8 cellular contexts compared by ENCODE assay signal in the genomic region with DNA sequence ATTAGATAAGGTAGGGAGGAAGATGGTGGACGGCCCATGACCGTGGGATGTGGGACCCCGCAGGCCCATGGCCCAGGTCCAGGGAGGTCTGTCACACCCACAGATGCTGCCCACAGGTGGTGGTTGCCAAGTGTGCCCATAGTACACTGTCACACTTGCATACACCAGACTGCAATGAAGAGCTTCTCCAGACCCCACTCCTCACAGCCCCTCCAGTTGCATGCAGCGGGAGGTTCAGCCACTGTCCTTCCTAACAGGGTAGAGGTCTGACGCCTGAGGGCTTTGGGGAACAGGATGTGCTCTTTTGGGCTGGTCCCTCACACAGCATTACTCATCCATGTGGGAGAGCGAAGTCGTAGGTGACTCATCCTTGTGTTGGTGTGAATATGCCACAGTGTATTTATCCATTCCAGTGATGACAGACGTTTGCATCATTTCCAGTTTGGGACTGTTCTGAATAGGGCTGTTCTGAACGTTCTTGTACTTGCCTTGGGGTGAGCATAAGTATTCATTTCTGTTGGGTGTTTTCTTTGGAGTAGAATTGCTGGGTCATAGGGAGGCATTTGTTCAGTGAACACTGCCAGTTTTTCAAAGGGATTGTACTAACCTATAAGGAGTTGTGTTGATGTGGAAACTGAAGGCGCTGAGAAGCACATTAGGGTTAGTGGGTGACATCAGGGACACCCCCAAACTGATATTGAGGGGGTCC. TPM values are rescaled to one million over a fixed set of nuclear protein-coding genes. Genes with fewer than 3 reads are reported as not detected.
DNase-seq lines count a peak whose midpoint lies in the region; ATAC-seq and TF ChIP-seq lines count a peak whose summit lies in the region.

No MANE protein-coding gene starts in this region.

- TF ChIP-seq CTCF in AG09309 (IDR thresholded peaks at IDR 0.05; ENCODE audit: control insufficient read depth, insufficient read depth, low read depth, low read length, missing control alignments), result no peak
- TF ChIP-seq CTCF in kidney epithelial cell (IDR thresholded peaks at IDR 0.05; ENCODE audit: insufficient read depth, low read length, poor library complexity, severe bottlenecking), result no peak

- H3K27ac ChIP-seq in angular gyrus (ENCODE audit: low read depth, low read length), result peak overlapping the region; percentile 82

- no peaks in the 10 kb centered on the region for H3K27me3 ChIP-seq in kidney epithelial cell (ENCODE audit: control insufficient read depth, insufficient read depth, low read length)

- DNase-seq in AG09309 (ENCODE audit: low read depth) (peak; percentile 99), H4 (ENCODE audit: low spot score) (peak; percentile 99), RPMI7951 (ENCODE audit: low read depth) (peak; percentile 100), kidney epithelial cell (ENCODE audit: low read depth) (peak; percentile 98)
- peak in 2 of 3 donors; percentile 59 to 68 for DNase-seq in stimulated activated CD4-positive, alpha-beta T cell treated with anti-CD3 and anti-CD28 coated beads, TNF-alpha, amount 100 ng/mL, for 48 hours (ENCODE audit: low read depth in 3 of 3)

- ATAC-seq in HG03457 (IDR thresholded peaks at IDR 0.05; ENCODE audit: unreplicated experiment), result no peak
- no peak for ATAC-seq in HG03460 (IDR thresholded peaks at IDR 0.05; ENCODE audit: unreplicated experiment)

- H3K4me3 ChIP-seq in AG09309 (ENCODE audit: control insufficient read depth, low read depth, low read length) (no peak overlapping the region), kidney epithelial cell (ENCODE audit: low read depth, low read length) (no peak overlapping the region)

- H3K36me3 ChIP-seq in kidney epithelial cell (ENCODE audit: control insufficient read depth, insufficient read depth, low read length), result no peaks in the 10 kb centered on the region

RNA-seq across cellular contexts. Expression of a gene that starts 10.1 kb away (rescaled TPM):
- total RNA-seq in H4 (2014; rRNA removed; shearing (Covaris generic)), result 39.4 and 41.1 TPM in 2 replicates
- 70.8 and 96.6 TPM in 2 replicates for total RNA-seq in RPMI7951 (2014; rRNA removed; shearing (Covaris generic))
- 167 and 193 TPM in 2 replicates for total RNA-seq in kidney epithelial cell

RNA-seq across cellular contexts. Expression of a gene that starts 42.3 kb away (rescaled TPM):
- 21.4 and 22.3 TPM in 2 replicates for total RNA-seq in H4 (2014; rRNA removed; shearing (Covaris generic))
- 29.3 and 32.4 TPM in 2 replicates for total RNA-seq in RPMI7951 (2014; rRNA removed; shearing (Covaris generic))
- 79.5 and 80.1 TPM in 2 replicates for total RNA-seq in kidney epithelial cell
